ENCODE assay signal across 22 cellular contexts in genomic region chr2:24839729-24840128, GRCh38. TPM values are rescaled to one million over a fixed set of nuclear protein-coding genes. Genes with fewer than 3 reads are reported as not detected.
DNase-seq lines count a peak whose midpoint lies in the region; ATAC-seq, FAIRE-seq and TF ChIP-seq lines count a peak whose summit lies in the region.
"Had no signal": no experiment of that assay in that cellular context is flagged by ENCODE, and none has a peak within 500 bp of the region (broad histone marks: within the 10 kb centered on the region; RNA-seq: fewer than 3 reads in every experiment).

No MANE protein-coding gene starts in this region.

- no peak overlapping the region for H2BK15ac ChIP-seq in neuronal stem cell (ENCODE audit: low read length)

- no peak overlapping the region for H4K91ac ChIP-seq in neuronal stem cell (ENCODE audit: low read depth, low read length, poor library complexity)

- no peak overlapping the region for H2BK5ac ChIP-seq in neuronal stem cell (ENCODE audit: low read length)

- no peak overlapping the region for H4K8ac ChIP-seq in neuronal stem cell (ENCODE audit: low read depth, low read length)

- H3K4me2 ChIP-seq in neuronal stem cell (ENCODE audit: insufficient read depth, low read length, poor library complexity, severe bottlenecking) = no peak overlapping the region
- H3K4me2 ChIP-seq: BLaER1 had no signal

- H3K36me3 ChIP-seq in heart right ventricle (peaks cover 0 to 69% (median 0%) of the 10 kb centered on the region in 9 donors), kidney (ENCODE audit: control insufficient read depth in 1 of 2, insufficient read depth in 2 of 2, low read length in 2 of 2) (no peaks in the 10 kb centered on the region), neuronal stem cell (replicated peaks in 1 of 2; ENCODE audit: control insufficient read depth in 2 of 2, insufficient read depth in 2 of 2, low read length in 2 of 2) (peaks cover 27 to 73% of the 10 kb centered on the region in 2 donors), spleen (peaks cover 0 to 92% (median 30%) of the 10 kb centered on the region in 6 donors)

- DNase-seq in Right ventricle myocardium inferior (ENCODE audit: missing footprints) (peak; percentile 51), heart right ventricle (no peak), kidney (peak; percentile 69), neuronal stem cell (ENCODE audit: low spot score) (no peak), spleen (peak; percentile 55), NCI-H2171 (lab: John Stamatoyannopoulos, UW) (no peak)
- no peak for DNase-seq in activated CD8-positive, alpha-beta memory T cell treated with anti-CD3 and anti-CD28 coated beads for 24 hours
- DNase-seq: Caco-2; CD4-positive, CD25-positive, alpha-beta regulatory T cell; CD8-positive, alpha-beta T cell; DMS153; DND-41; GM23248; HCEC 1CT had no signal

- no peak overlapping the region for H3K27ac ChIP-seq in heart right ventricle
- no peak overlapping the region for H3K27ac ChIP-seq in kidney (ENCODE audit: low read depth in 2 of 2, low read length in 2 of 2)
- no peak overlapping the region for H3K27ac ChIP-seq in neuronal stem cell (replicated peaks; ENCODE audit: low read length)
- no peak overlapping the region for H3K27ac ChIP-seq in spleen
- H3K27ac ChIP-seq: 22Rv1, BLaER1, C4-2B, GM23248 had no signal

- WGBS in heart right ventricle, 2 donors = 95 to 97% methylated on average over 14 to 15 of the region's 15 CpGs
- WGBS in neuronal stem cell (ENCODE audit: extremely low coverage in 2 of 2, insufficient read length in 2 of 2, insufficient replicate concordance in 1 of 2), 2 donors = no CpG with 5 or more reads among the region's 15 CpGs
- WGBS in spleen, 5 donors = 93 to 97% (median 94%) methylated on average over 12 to 15 of the region's 15 CpGs

- TF ChIP-seq CTCF in heart right ventricle (IDR thresholded peaks at IDR 0.05) = no peak
- no peak for TF ChIP-seq CTCF in kidney (IDR thresholded peaks at IDR 0.05; ENCODE audit: borderline replicate concordance, extremely low read depth, insufficient read depth)
- no peak for TF ChIP-seq CTCF in spleen (IDR thresholded peaks at IDR 0.05 in 8 of 11, conservative IDR thresholded peaks at IDR 0.05 in 3 of 11)

- no peak overlapping the region for H2BK12ac ChIP-seq in neuronal stem cell (ENCODE audit: low read length)

- no peak overlapping the region for H3K14ac ChIP-seq in neuronal stem cell (ENCODE audit: low read length)

- H3K4me3 ChIP-seq in heart right ventricle (no peak overlapping the region), kidney (ENCODE audit: low read length in 2 of 2) (no peak overlapping the region), neuronal stem cell (ENCODE audit: low read length in 2 of 2) (no peak overlapping the region), spleen (no peak overlapping the region)
- H3K4me3 ChIP-seq: BLaER1, GM23248 had no signal

- no peaks in the 10 kb centered on the region for H3K27me3 ChIP-seq in heart right ventricle
- H3K27me3 ChIP-seq in neuronal stem cell (ENCODE audit: control insufficient read depth in 3 of 3, insufficient read depth in 3 of 3, low read depth in 1 of 3, low read length in 3 of 3) = no peaks in the 10 kb centered on the region
- no peaks in the 10 kb centered on the region for H3K27me3 ChIP-seq in spleen (replicated peaks in 1 of 7)
- H3K27me3 ChIP-seq: BLaER1 had no signal

- no peak overlapping the region for H2BK120ac ChIP-seq in neuronal stem cell (ENCODE audit: low read depth, low read length)

- TF ChIP-seq POLR2A in spleen (IDR thresholded peaks at IDR 0.05) = no peak

- H2AFZ ChIP-seq in neuronal stem cell (ENCODE audit: low read length) = no peak overlapping the region
- H2AFZ ChIP-seq: GM23248 had no signal

- ATAC-seq in Right ventricle myocardium inferior (no peak), heart right ventricle (no peak), GM18909 (IDR thresholded peaks at IDR 0.05; ENCODE audit: poor library complexity, unreplicated experiment) (no peak)
- ATAC-seq: CD8-positive, alpha-beta T cell had no signal

- H3K9ac ChIP-seq in kidney (ENCODE audit: low read length in 2 of 2) (no peak overlapping the region), neuronal stem cell (ENCODE audit: low read depth, low read length, poor library complexity) (no peak overlapping the region)
- H3K9ac ChIP-seq: BLaER1, GM23248 had no signal

- FAIRE-seq in kidney (lab: Jason Lieb, UNC) = no peak
- FAIRE-seq: A204.1, G401.6, GM19239, H1 had no signal

- no peak overlapping the region for H3K4ac ChIP-seq in neuronal stem cell (ENCODE audit: low read length)

- no peaks in the 10 kb centered on the region for H3K4me1 ChIP-seq in heart right ventricle
- no peaks in the 10 kb centered on the region for H3K4me1 ChIP-seq in kidney (ENCODE audit: control insufficient read depth in 1 of 2, insufficient read depth in 1 of 2, low read depth in 1 of 2, low read length in 2 of 2)
- H3K4me1 ChIP-seq in neuronal stem cell (ENCODE audit: control insufficient read depth in 2 of 2, insufficient read depth in 1 of 2, low read depth in 1 of 2, low read length in 2 of 2) = no peaks in the 10 kb centered on the region
- H3K4me1 ChIP-seq in spleen = no peaks in the 10 kb centered on the region
- H3K4me1 ChIP-seq: Caco-2 had no signal

- no peaks in the 10 kb centered on the region for H3K9me3 ChIP-seq in heart right ventricle
- no peaks in the 10 kb centered on the region for H3K9me3 ChIP-seq in kidney (ENCODE audit: control insufficient read depth in 1 of 2, low read length in 2 of 2)
- peaks cover 0 to under 1% of the 10 kb centered on the region in 2 donors for H3K9me3 ChIP-seq in neuronal stem cell (replicated peaks in 1 of 2; ENCODE audit: control insufficient read depth in 2 of 2, insufficient read depth in 1 of 2, low read depth in 1 of 2, low read length in 2 of 2)
- no peaks in the 10 kb centered on the region for H3K9me3 ChIP-seq in spleen
- H3K9me3 ChIP-seq: BLaER1, Caco-2 had no signal

- peaks cover 2% of the 10 kb centered on the region for H3K79me1 ChIP-seq in neuronal stem cell (ENCODE audit: low read depth, low read length)

- peak overlapping the region; percentile 46 for H2AK5ac ChIP-seq in neuronal stem cell (ENCODE audit: low read depth, low read length)

- H3K18ac ChIP-seq in neuronal stem cell (ENCODE audit: low read length) = no peak overlapping the region

- intact Hi-C loops in Right ventricle myocardium inferior (cut with DNase I) (loop anchor here (10.0 kb wide), 1 partner anchor 295 kb away; no protein-coding TSS in a partner anchor), heart right ventricle (cut with DNase I) (no loop called here), kidney (cut with DNase I) (no loop called here), spleen (cut with DNase I; ENCODE audit: low total_unique reads) (no loop called here)

- peak overlapping the region; percentile 55 for H3K23ac ChIP-seq in neuronal stem cell (ENCODE audit: low read depth, low read length, poor library complexity)

RNA-seq across cellular contexts. Expression of gene CENPO, which starts 46.5 kb away (rescaled TPM):
- 3.0 TPM for total RNA-seq in Right ventricle myocardium inferior
- 1 to 10 TPM; 1.5 to 4.6 (median 2.3) TPM for total RNA-seq in heart right ventricle
- polyA plus RNA-seq in heart right ventricle = 1 to 10 TPM; 1.2 to 1.4 TPM
- 5.7 TPM for total RNA-seq in kidney
- polyA plus RNA-seq in kidney (ENCODE audit: insufficient read depth, low read depth, low replicate concordance) = 1.5 TPM
- 28.0 TPM for polyA plus RNA-seq in neuronal stem cell (2013, experiment 1 of 2)
- polyA plus RNA-seq in neuronal stem cell (2013, experiment 2 of 2) = 29.6 TPM
- total RNA-seq in spleen = 10 to 100 TPM in 1 of 7 donors, 1 to 10 TPM in 6; 6.8 to 10.4 (median 8.7) TPM
- polyA plus RNA-seq in spleen = 1 to 10 TPM; 1.7 to 3.4 (median 2.6) TPM

RNA-seq across cellular contexts. Expression of gene PTRHD1, which starts 46.5 kb away (rescaled TPM):
- total RNA-seq in Right ventricle myocardium inferior (33.4 TPM), heart right ventricle (10 to 100 TPM; 23.8 to 38.8 (median 32.3) TPM), kidney (21.7 TPM), spleen (10 to 100 TPM; 11.0 to 26.9 (median 20.5) TPM)
- polyA plus RNA-seq in heart right ventricle (10 to 100 TPM; 19.6 to 20.4 TPM), kidney (ENCODE audit: insufficient read depth, low read depth, low replicate concordance) (56.4 TPM), spleen (10 to 100 TPM; 36.4 to 42.0 (median 36.5) TPM)
- polyA plus RNA-seq in neuronal stem cell (2013, experiment 1 of 2) = 95.1 TPM
- 94.6 TPM for polyA plus RNA-seq in neuronal stem cell (2013, experiment 2 of 2)

Comparison
In these comparisons a context has a peak if more than half of its experiments do, and no peak if none do; other contexts are left out.
1. DNase-seq: peak in Right ventricle myocardium inferior (single experiment), kidney (single experiment) and spleen (single experiment); none in heart right ventricle (0 of 2), neuronal stem cell (single experiment), NCI-H2171 (single experiment) and activated CD8-positive, alpha-beta memory T cell treated with anti-CD3 and anti-CD28 coated beads for 24 hours (single experiment).